8 cellular contexts compared by ENCODE assay signal in genomic region chr17:59004338-59005111, GRCh38.
DNase-seq lines count a peak whose midpoint lies in the region; ATAC-seq and TF ChIP-seq lines count a peak whose summit lies in the region.

No MANE protein-coding gene starts in this region.

- H3K27ac Mint-ChIP-seq in memory B cell = no peak overlapping the region

- peaks cover 5% of the 10 kb centered on the region for H3K36me3 Mint-ChIP-seq in memory B cell

- H3K9me2 ChIP-seq in GM23248 (ENCODE audit: insufficient read depth) = no peaks in the 10 kb centered on the region

- no peak overlapping the region for H2AFZ ChIP-seq in GM23248

- in situ Hi-C loops in GM23248 (cut with MboI) = no loop called here

- peaks cover 10% of the 10 kb centered on the region for H3K4me1 Mint-ChIP-seq in memory B cell

- no peak overlapping the region for H3K9ac ChIP-seq in GM23248

- 0 out of 2 replicates have a peak, but pooled peaks cover 4% of the 10 kb centered on the region for H3K4me1 ChIP-seq in GM23248 (ENCODE audit: insufficient read depth)

- H3K4me3 Mint-ChIP-seq in memory B cell = no peak overlapping the region

- peaks cover 5% of the 10 kb centered on the region; the same call in 1 of the 2 replicates for H3F3A ChIP-seq in GM23248 (ENCODE audit: insufficient read depth)

- TF ChIP-seq CTCF in AG10803 (conservative IDR thresholded peaks at IDR 0.05; ENCODE audit: low read length) = peak; percentile 100

- H3K27ac ChIP-seq in GM23248 = no peak overlapping the region

- no peaks in the 10 kb centered on the region for H4K20me1 ChIP-seq in GM23248 (ENCODE audit: insufficient read depth)

- no peaks in the 10 kb centered on the region for H3K36me3 ChIP-seq in GM23248 (ENCODE audit: low read depth)

- no peaks in the 10 kb centered on the region for H3K9me3 ChIP-seq in GM23248 (ENCODE audit: low read depth)

- H3K9me3 Mint-ChIP-seq in memory B cell = no peaks in the 10 kb centered on the region

- H3K27me3 ChIP-seq in GM23248 (replicated peaks; ENCODE audit: insufficient read depth) = no peaks in the 10 kb centered on the region

- H3K79me2 ChIP-seq in GM23248 (ENCODE audit: insufficient read depth) = no peaks in the 10 kb centered on the region

- H3K4me3 ChIP-seq in AG10803 (ENCODE audit: low read length) (no peak overlapping the region), GM23248 (no peak overlapping the region)

- ATAC-seq in memory B cell (ENCODE audit: low read depth) (no peak), GM19324 (IDR thresholded peaks at IDR 0.05; ENCODE audit: low FRiP score, unreplicated experiment) (no peak)

- peak; percentile 54 for DNase-seq in AG10803 (ENCODE audit: low read depth)
- DNase-seq in GM23248 = peak; percentile 66
- DNase-seq in NCI-H748 (lab: John Stamatoyannopoulos, UW; ENCODE audit: unreplicated experiment) = peak; percentile 50
- DNase-seq in activated CD4-positive, alpha-beta T cell treated with anti-CD3 and anti-CD28 coated beads, Interleukin-2, amount 50 U/mL, for 48 hours = peak; percentile 70 to 77
- DNase-seq in ecto neural progenitor cell (ENCODE audit: low spot score) = peak; percentile 64
- peak; percentile 71 to 72 for DNase-seq in memory B cell (ENCODE audit: low spot score in 2 of 2)
- DNase-seq in stimulated activated CD8-positive, alpha-beta memory T cell treated with anti-CD3 and anti-CD28 coated beads, Interleukin-4, amount 100 ng/mL, for 4 hours (ENCODE audit: low read depth in 2 of 2, low spot score in 1 of 2) = peak; percentile 26 to 45

- 24 to 27% methylated on average over 4 of the region's 4 CpGs for WGBS in GM23248 (ENCODE audit: low coverage in 1 of 2, low lambda C conversion rate in 2 of 2, missing lambda C conversion rate in 2 of 2), 2 experiments

- H3K27me3 Mint-ChIP-seq in memory B cell = no peaks in the 10 kb centered on the region

- no peak overlapping the region for H3K4me2 ChIP-seq in GM23248 (ENCODE audit: unreplicated experiment)
